8 cellular contexts compared by ENCODE assay signal in genomic region chr4:145936142-145937020, GRCh38. TPM values are rescaled to one million over a fixed set of nuclear protein-coding genes. Genes with fewer than 3 reads are reported as not detected.
DNase-seq lines count a peak whose midpoint lies in the region; ATAC-seq and TF ChIP-seq lines count a peak whose summit lies in the region.

No MANE protein-coding gene starts in this region.

- H3K9me3 ChIP-seq in AG04450 (ENCODE audit: control insufficient read depth, insufficient read depth, low read length) = no peaks in the 10 kb centered on the region

- CTCF ChIA-PET in AG04450 (lab: Charles Lee) = interaction anchor here (0.5 to 1.4 kb wide), 10 partner anchors 20 to 1161 kb away, joined by 3 to 6 read pairs (median 4); no protein-coding TSS in a partner anchor
- CTCF ChIA-PET in activated CD8-positive, alpha-beta T cell treated with anti-CD3 and anti-CD28 coated beads for 36 hours (lab: Charles Lee) = interaction anchor here (0.6 to 1.0 kb wide), 3 partner anchors 9 to 293 kb away, joined by 3 to 4 read pairs (median 3); no protein-coding TSS in a partner anchor

- H3K4me3 ChIP-seq in AG04450 (ENCODE audit: low read depth, low read length) = peak overlapping the region; percentile 72

- H3K27me3 ChIP-seq in AG04450 (ENCODE audit: control insufficient read depth, insufficient read depth, low read length) = no peaks in the 10 kb centered on the region

- H3K36me3 Mint-ChIP-seq in activated CD8-positive, alpha-beta T cell treated with anti-CD3 and anti-CD28 coated beads for 36 hours (ENCODE audit: low read depth) = peaks cover 21% of the 10 kb centered on the region

- TF ChIP-seq CTCF in AG04450 (IDR thresholded peaks at IDR 0.05; ENCODE audit: low read depth, low read length) = peak; percentile 47
- TF ChIP-seq CTCF in activated CD8-positive, alpha-beta T cell treated with anti-CD3 and anti-CD28 coated beads for 36 hours (IDR thresholded peaks at IDR 0.05) = peak; percentile 48

- POLR2A ChIA-PET in AG04450 (lab: Yijun Ruan, JAX) = interaction anchor here (0.5 to 1.4 kb wide), 4 partner anchors 49 to 296 kb away, joined by 3 to 6 read pairs (median 5); no protein-coding TSS in a partner anchor
- POLR2A ChIA-PET in activated CD8-positive, alpha-beta T cell treated with anti-CD3 and anti-CD28 coated beads for 36 hours (lab: Charles Lee) = interaction anchor here (1.0 to 1.9 kb wide), 4 partner anchors 9 to 317 kb away, joined by 3 to 6 read pairs (median 4); partner anchors contain the start of gene MMAA

- intact Hi-C loops in activated CD8-positive, alpha-beta T cell treated with anti-CD3 and anti-CD28 coated beads for 36 hours (cut with micrococcal nuclease) = loop anchor here (5.0 to 10.0 kb wide), 2 partner anchors 132 to 319 kb away; partner anchors contain the start of gene MMAA

- ATAC-seq in GM18517 (IDR thresholded peaks at IDR 0.05; ENCODE audit: unreplicated experiment) (peak; percentile 50), HG03045 (IDR thresholded peaks at IDR 0.05; ENCODE audit: unreplicated experiment) (peak; percentile 54)
- ATAC-seq in activated CD8-positive, alpha-beta T cell treated with anti-CD3 and anti-CD28 coated beads for 36 hours = peak; percentile 45

- peak overlapping the region; percentile 83 for H3K27ac ChIP-seq in AG04450 (ENCODE audit: low read depth, low read length)

- H3K9me3 Mint-ChIP-seq in activated CD8-positive, alpha-beta T cell treated with anti-CD3 and anti-CD28 coated beads for 36 hours = no peaks in the 10 kb centered on the region

- H3K4me1 Mint-ChIP-seq in activated CD8-positive, alpha-beta T cell treated with anti-CD3 and anti-CD28 coated beads for 36 hours (ENCODE audit: low read depth) = peaks cover 48% of the 10 kb centered on the region

- peak overlapping the region; percentile 96 for H3K4me3 Mint-ChIP-seq in activated CD8-positive, alpha-beta T cell treated with anti-CD3 and anti-CD28 coated beads for 36 hours

- H3K27me3 Mint-ChIP-seq in activated CD8-positive, alpha-beta T cell treated with anti-CD3 and anti-CD28 coated beads for 36 hours = no peaks in the 10 kb centered on the region

- DNase-seq in AG04450 (ENCODE audit: low read depth, low spot score) (no peak), NCI-H2227 treated with DMSO at 0.1 percent for 48 hours (lab: John Stamatoyannopoulos, UW) (peak; percentile 17), medulla oblongata (ENCODE audit: extremely low spot score) (peak; percentile 64)
- DNase-seq in activated CD8-positive, alpha-beta T cell treated with anti-CD3 and anti-CD28 coated beads for 36 hours = peak; percentile 78
- DNase-seq in effector CD8-positive, alpha-beta T cell (lab: John Stamatoyannopoulos, UW) = peak; percentile 47
- peak; percentile 36 for DNase-seq in stimulated activated CD8-positive, alpha-beta memory T cell treated with anti-CD3 and anti-CD28 coated beads, Interleukin-12 subunit alpha, Interleukin-12 subunit beta, amount 100 ng/mL, for 4 hours (ENCODE audit: low read depth)

- peak overlapping the region; percentile 97 for H3K27ac Mint-ChIP-seq in activated CD8-positive, alpha-beta T cell treated with anti-CD3 and anti-CD28 coated beads for 36 hours

RNA-seq across cellular contexts. Expression of gene ZNF827, which starts 2.2 kb away (rescaled TPM):
- polyA plus RNA-seq in AG04450 (2011; rRNA removed) = 9.8 and 12.2 TPM in 2 replicates
- 34.5 and 37.0 TPM in 2 replicates for polyA minus RNA-seq in AG04450 (2011; rRNA and poly(A)+ RNA removed)
- total RNA-seq in activated CD8-positive, alpha-beta T cell treated with anti-CD3 and anti-CD28 coated beads for 36 hours = 10 to 100 TPM; 28.4 to 31.1 TPM
